Comparison of ENCODE assay signal across 8 cellular contexts in the genomic region with DNA sequence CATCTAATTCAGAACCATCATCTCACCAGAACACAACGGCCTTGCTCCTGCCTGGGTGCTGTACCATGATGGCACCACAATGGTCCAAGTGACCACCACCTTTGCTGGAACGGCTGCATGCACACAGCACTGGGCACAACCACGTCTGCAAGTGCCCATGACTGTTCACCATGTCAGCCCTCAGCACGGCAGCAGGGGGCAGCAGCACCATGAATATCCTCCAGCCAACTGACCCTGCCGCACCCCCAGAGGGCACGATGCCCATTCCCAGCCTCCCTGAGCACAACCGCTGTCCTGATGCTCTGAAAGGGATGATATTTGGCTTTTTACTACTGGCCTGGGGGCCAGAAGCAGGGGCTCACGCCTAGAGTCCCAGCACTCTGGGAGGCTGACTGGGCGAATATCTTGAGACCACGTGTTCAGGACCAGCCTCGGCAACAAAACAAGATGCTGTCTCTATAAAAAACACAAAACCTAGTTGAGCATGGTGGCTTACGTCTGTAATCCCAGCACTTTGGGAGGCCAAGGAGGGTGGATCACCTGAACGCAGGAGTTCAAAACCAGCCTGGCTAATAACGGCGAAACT. TPM values are rescaled to one million over a fixed set of nuclear protein-coding genes. Genes with fewer than 3 reads are reported as not detected.
A peak's percentile ranks its signal among the peaks of the same experiment; 100 is the strongest.
DNase-seq lines count a peak whose midpoint lies in the region; ATAC-seq lines count a peak whose summit lies in the region.

No MANE protein-coding gene starts in this region.

- no peaks in the 10 kb centered on the region for H3K27me3 ChIP-seq in trophoblast cell (ENCODE audit: insufficient read depth, low read length)

- no peak overlapping the region for H3K9ac ChIP-seq in trophoblast cell (ENCODE audit: low read length)

- no peak overlapping the region for H2AFZ ChIP-seq in trophoblast cell (ENCODE audit: insufficient read depth, low read length, poor library complexity)

- H3K27ac ChIP-seq in trophoblast cell (ENCODE audit: low read depth, low read length) = no peak overlapping the region

- H4K12ac ChIP-seq in trophoblast cell (ENCODE audit: low read depth, low read length) = no peak overlapping the region

- H2BK120ac ChIP-seq in trophoblast cell (ENCODE audit: insufficient read depth, low read length, poor library complexity) = no peak overlapping the region

- no peak overlapping the region for H3K23ac ChIP-seq in trophoblast cell (ENCODE audit: low read length)

- no peak overlapping the region for H3K18ac ChIP-seq in trophoblast cell (ENCODE audit: low read length)

- H3K14ac ChIP-seq in trophoblast cell (ENCODE audit: low read length) = no peak overlapping the region

- peaks cover 47 to 54% of the 10 kb centered on the region in 2 experiments for H3K36me3 ChIP-seq in trophoblast cell (ENCODE audit: control insufficient read depth in 1 of 2, insufficient read depth in 2 of 2, low read length in 2 of 2)

- H3K4me2 ChIP-seq in trophoblast cell (ENCODE audit: low read length) = no peak overlapping the region

- no peak overlapping the region for H2AK5ac ChIP-seq in trophoblast cell (ENCODE audit: low read length)

- H3K4ac ChIP-seq in trophoblast cell (ENCODE audit: low read depth, low read length) = no peak overlapping the region

- H4K91ac ChIP-seq in trophoblast cell (ENCODE audit: low read depth, low read length) = no peak overlapping the region

- no peaks in the 10 kb centered on the region for H3K79me2 ChIP-seq in trophoblast cell (ENCODE audit: control insufficient read depth, insufficient read depth, low read length, poor library complexity)

- no peak overlapping the region for H2BK12ac ChIP-seq in trophoblast cell (ENCODE audit: low read length)

- no peak for ATAC-seq in HG03342 (IDR thresholded peaks at IDR 0.05; ENCODE audit: unreplicated experiment)

- no peak overlapping the region for H3K4me3 ChIP-seq in trophoblast cell (ENCODE audit: low read depth, low read length)

- DNase-seq in SKM-1 treated with dmso at 0.1 percent for 144 hours (lab: John Stamatoyannopoulos, UW; ENCODE audit: unreplicated experiment) (peak; percentile 19), SKM-1 (lab: John Stamatoyannopoulos, UW; ENCODE audit: unreplicated experiment) (no peak), NCI-H69 (lab: John Stamatoyannopoulos, UW) (peak; percentile 44), germinal center (ENCODE audit: low spot score) (peak; percentile 77), trophoblast cell (peak; percentile 48 to 73), middle frontal gyrus (ENCODE audit: extremely low spot score, low spot score) (no peak)
- DNase-seq in activated naive CD4-positive, alpha-beta T cell treated with Interleukin-2 at 50 U/mL for 16 hours = peak; percentile 39

- H2BK5ac ChIP-seq in trophoblast cell (ENCODE audit: low read depth, low read length, poor library complexity) = no peak overlapping the region

- H3K4me1 ChIP-seq in trophoblast cell (ENCODE audit: control insufficient read depth in 1 of 2, insufficient read depth in 2 of 2, low read length in 2 of 2) = no peaks in the 10 kb centered on the region

- H3K79me1 ChIP-seq in trophoblast cell (ENCODE audit: low read length) = no peaks in the 10 kb centered on the region

- peaks cover 4% of the 10 kb centered on the region for H3K9me3 ChIP-seq in trophoblast cell (ENCODE audit: insufficient read depth, low read depth, low read length)

- WGBS in trophoblast cell (ENCODE audit: extremely low coverage, insufficient coverage, insufficient read length) = no CpG with 5 or more reads among the region's 15 CpGs

- no peak overlapping the region for H4K8ac ChIP-seq in trophoblast cell (ENCODE audit: low read depth, low read length)

RNA-seq across cellular contexts. Expression of gene DRD4, which starts 25.7 kb away (rescaled TPM):
- polyA plus RNA-seq in trophoblast cell (2013) = 1.0 and 1.1 TPM in 2 replicates

RNA-seq across cellular contexts. Expression of gene DEAF1, which starts 32.2 kb away (rescaled TPM):
- polyA plus RNA-seq in trophoblast cell (2013) = 24.6 and 25.8 TPM in 2 replicates

RNA-seq across cellular contexts. Expression of gene TMEM80, which starts 32.8 kb away (rescaled TPM):
- 22.2 and 23.0 TPM in 2 replicates for polyA plus RNA-seq in trophoblast cell (2013)

RNA-seq across cellular contexts. Expression of gene SCT, which starts 35.8 kb away (rescaled TPM):
- 0.48 and 0.56 TPM in 2 replicates for polyA plus RNA-seq in trophoblast cell (2013)

RNA-seq across cellular contexts. Expression of gene CDHR5, which starts 38.0 kb away (rescaled TPM):
- 0.03 and 0.04 TPM in 2 replicates for polyA plus RNA-seq in trophoblast cell (2013)

Comparison
In these comparisons a context has a peak if more than half of its experiments do, and no peak if none do; other contexts are left out.
1. DNase-seq: peak in SKM-1 treated with dmso at 0.1 percent for 144 hours (single experiment), NCI-H69 (single experiment), activated naive CD4-positive, alpha-beta T cell treated with Interleukin-2 at 50 U/mL for 16 hours (single experiment), germinal center (single experiment) and trophoblast cell (2 of 2); none in SKM-1 (single experiment) and middle frontal gyrus (single experiment).